In the genomic region with DNA sequence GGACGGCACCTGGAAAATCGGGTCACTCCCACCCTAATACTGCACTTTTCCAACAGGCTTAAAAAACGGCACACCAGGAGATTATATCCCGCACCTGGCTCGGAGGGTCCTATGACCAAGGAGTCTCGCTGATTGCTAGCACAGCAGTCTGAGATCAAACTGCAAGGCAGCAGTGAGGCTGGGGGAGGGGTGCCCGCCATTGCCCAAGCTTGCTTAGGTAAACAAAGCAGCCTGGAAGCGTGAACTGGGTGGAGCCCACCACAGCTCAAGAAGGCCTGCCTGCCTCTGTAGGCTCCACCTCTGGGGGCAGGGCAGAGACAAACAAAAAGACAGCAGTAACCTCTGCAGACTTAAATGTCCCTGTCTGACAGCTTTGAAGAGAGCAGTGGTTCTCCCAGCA, we compare ENCODE assay signal across 21 cellular contexts. TPM values are rescaled to one million over a fixed set of nuclear protein-coding genes. Genes with fewer than 3 reads are reported as not detected.
"Had no signal": no experiment of that assay in that cellular context is flagged by ENCODE, and none has a peak within 500 bp of the region (broad histone marks: within the 10 kb centered on the region; RNA-seq: fewer than 3 reads in every experiment).

No MANE protein-coding gene starts in this region.

RNA-seq across cellular contexts. Expression of gene CAPZA3, which starts 47.5 kb away (rescaled TPM):
- total RNA-seq: activated naive CD4-positive, alpha-beta T cell treated with anti-CD3 and anti-CD28 coated beads for 36 hours; activated naive CD4-positive, alpha-beta T cell treated with anti-CD3 and anti-CD28 coated beads, Interleukin-2, amount 50 U/mL, for 72 hours; activated naive CD8-positive, alpha-beta T cell treated with anti-CD3 and anti-CD28 coated beads for 36 hours; activated naive CD8-positive, alpha-beta T cell treated with anti-CD3 and anti-CD28 coated beads, Interleukin-2, amount 10 ng/mL, durations not matched to agents 7 days and 5 days; activated T-cell treated with anti-CD3 and anti-CD28 coated beads, Interleukin-2, amount 50 U/mL, for 4 hours; activated T-cell treated with anti-CD3 and anti-CD28 coated beads, Interleukin-2, amount 50 U/mL, for 72 hours; activated T-helper 1 cell treated with anti-CD3 and anti-CD28 coated beads, Interleukin-12 subunit alpha, Interleukin-12 subunit beta, Interleukin-2, Interleukin-4 antibody, amounts not matched to agents 30 ng/mL and 10 ng/mL and 1 ng/mL, durations not matched to agents 14 hours and 24 hours and 36 hours; activated T-helper 17 cell treated with anti-CD3 and anti-CD28 coated beads, Interleukin-2, amount 50 U/mL, for 72 hours; activated T-helper 2 cell treated with anti-CD3 and anti-CD28 coated beads, Interferon-gamma antibody, Interleukin-2, Interleukin-4, amounts not matched to agents 10 μg/mL and 5 μg/mL and 100 μg/mL, durations not matched to agents 14 hours and 24 hours and 36 hours; adrenal gland; aorta; ascending aorta; astrocyte; body of pancreas; bronchial epithelial cell; cardiac muscle cell; cardiac septum; cerebellum; chondrocyte had no signal
- polyA plus RNA-seq: adipose tissue, aorta, cardiac muscle cell had no signal

RNA-seq across cellular contexts. Expression of gene PLCZ1, which starts 47.7 kb away (rescaled TPM):
- total RNA-seq: activated naive CD4-positive, alpha-beta T cell treated with anti-CD3 and anti-CD28 coated beads for 36 hours; activated naive CD4-positive, alpha-beta T cell treated with anti-CD3 and anti-CD28 coated beads, Interleukin-2, amount 50 U/mL, for 72 hours; activated naive CD8-positive, alpha-beta T cell treated with anti-CD3 and anti-CD28 coated beads for 36 hours; activated naive CD8-positive, alpha-beta T cell treated with anti-CD3 and anti-CD28 coated beads, Interleukin-2, amount 10 ng/mL, durations not matched to agents 7 days and 5 days; activated T-cell treated with anti-CD3 and anti-CD28 coated beads, Interleukin-2, amount 50 U/mL, for 4 hours; activated T-cell treated with anti-CD3 and anti-CD28 coated beads, Interleukin-2, amount 50 U/mL, for 72 hours; activated T-helper 1 cell treated with anti-CD3 and anti-CD28 coated beads, Interleukin-12 subunit alpha, Interleukin-12 subunit beta, Interleukin-2, Interleukin-4 antibody, amounts not matched to agents 30 ng/mL and 10 ng/mL and 1 ng/mL, durations not matched to agents 14 hours and 24 hours and 36 hours; activated T-helper 17 cell treated with anti-CD3 and anti-CD28 coated beads, Interleukin-2, amount 50 U/mL, for 72 hours; activated T-helper 2 cell treated with anti-CD3 and anti-CD28 coated beads, Interferon-gamma antibody, Interleukin-2, Interleukin-4, amounts not matched to agents 10 μg/mL and 5 μg/mL and 100 μg/mL, durations not matched to agents 14 hours and 24 hours and 36 hours; adrenal gland; ascending aorta; astrocyte; body of pancreas; breast epithelium; bronchial epithelial cell; cardiac muscle cell; cardiac septum; chondrocyte had no signal
- polyA plus RNA-seq: adipose tissue, adrenal gland, aorta, cardiac muscle cell had no signal
